Comparison of ENCODE assay signal across 21 cellular contexts in genomic region chr22:44281706-44282637, GRCh38. TPM values are rescaled to one million over a fixed set of nuclear protein-coding genes. Genes with fewer than 3 reads are reported as not detected.
A peak's percentile ranks its signal among the peaks of the same experiment; 100 is the strongest.
DNase-seq lines count a peak whose midpoint lies in the region; ATAC-seq, FAIRE-seq and TF ChIP-seq lines count a peak whose summit lies in the region.
"Had no signal": no experiment of that assay in that cellular context is flagged by ENCODE, and none has a peak within 500 bp of the region (broad histone marks: within the 10 kb centered on the region; RNA-seq: fewer than 3 reads in every experiment).

No MANE protein-coding gene starts in this region.

- no CpG with 5 or more reads among the region's 27 CpGs for WGBS in neuronal stem cell (ENCODE audit: extremely low coverage in 2 of 2, insufficient read length in 2 of 2, insufficient replicate concordance in 1 of 2), 2 donors

- peak overlapping the region; percentile 38 to 46 for H3K27ac Mint-ChIP-seq in effector memory CD8-positive, alpha-beta T cell

- H3K4me1 Mint-ChIP-seq in effector memory CD8-positive, alpha-beta T cell (ENCODE audit: low read depth in 2 of 2) = peaks cover 0 to 2% of the 10 kb centered on the region in 2 donors

- H2BK15ac ChIP-seq in neuronal stem cell (ENCODE audit: low read length) = peak overlapping the region; percentile 73

- H2AFZ ChIP-seq in neuronal stem cell (ENCODE audit: low read length) = no peak overlapping the region

- no peaks in the 10 kb centered on the region for H3K36me3 ChIP-seq in BLaER1 treated with 17β-estradiol and CSF1 and Interleukin-3, amounts not matched to agents 10 nM and 100 nM
- H3K36me3 ChIP-seq in neuronal stem cell (replicated peaks in 1 of 2; ENCODE audit: control insufficient read depth in 2 of 2, insufficient read depth in 2 of 2, low read length in 2 of 2) (no peaks in the 10 kb centered on the region), kidney (ENCODE audit: control insufficient read depth in 1 of 2, insufficient read depth in 2 of 2, low read length in 2 of 2) (no peaks in the 10 kb centered on the region)
- H3K36me3 ChIP-seq: Peyer's patch had no signal

- H2AK5ac ChIP-seq in neuronal stem cell (ENCODE audit: low read depth, low read length) = peak overlapping the region; percentile 95

- peaks cover 12 to 76% of the 10 kb centered on the region in 2 donors for H3K27me3 Mint-ChIP-seq in effector memory CD8-positive, alpha-beta T cell

- H3K4ac ChIP-seq in neuronal stem cell (ENCODE audit: low read length) = no peak overlapping the region

- no peak overlapping the region for H2BK12ac ChIP-seq in neuronal stem cell (ENCODE audit: low read length)

- H3K27ac ChIP-seq in BLaER1 treated with 17β-estradiol and CSF1 and Interleukin-3, amounts not matched to agents 10 nM and 100 nM = no peak overlapping the region
- no peak overlapping the region for H3K27ac ChIP-seq in neuronal stem cell (replicated peaks; ENCODE audit: low read length)
- no peak overlapping the region for H3K27ac ChIP-seq in kidney (ENCODE audit: low read depth in 2 of 2, low read length in 2 of 2)
- H3K27ac ChIP-seq: HL-60, Peyer's patch had no signal

- no peak for TF ChIP-seq CTCF in kidney (IDR thresholded peaks at IDR 0.05; ENCODE audit: borderline replicate concordance, extremely low read depth, insufficient read depth)

- H3K27me3 ChIP-seq in BLaER1 treated with 17β-estradiol and CSF1 and Interleukin-3, amounts not matched to agents 10 nM and 100 nM = peaks cover 70 to 80% (median 76%) of the 10 kb centered on the region in 11 experiments
- H3K27me3 ChIP-seq in neuronal stem cell (ENCODE audit: control insufficient read depth in 3 of 3, insufficient read depth in 3 of 3, low read depth in 1 of 3, low read length in 3 of 3) = no peaks in the 10 kb centered on the region
- H3K27me3 ChIP-seq: MG63, Peyer's patch had no signal

- intact Hi-C loops in Right ventricle myocardium inferior (cut with DNase I) = no loop called here
- intact Hi-C loops in kidney (cut with DNase I) = no loop called here

- H3K4me2 ChIP-seq in BLaER1 treated with 17β-estradiol and CSF1 and Interleukin-3, amounts not matched to agents 10 nM and 100 nM = peak overlapping the region; percentile 26 to 93 (median 75); a peak in 21 of 22 replicates
- no peak overlapping the region for H3K4me2 ChIP-seq in neuronal stem cell (ENCODE audit: insufficient read depth, low read length, poor library complexity, severe bottlenecking)

- H4K91ac ChIP-seq in neuronal stem cell (ENCODE audit: low read depth, low read length, poor library complexity) = peak overlapping the region; percentile 41

- H3K18ac ChIP-seq in neuronal stem cell (ENCODE audit: low read length) = peak overlapping the region; percentile 91

- peak overlapping the region in 4 of 11 experiments; percentile 10 to 38 (median 34); a peak in 4 of 22 replicates for H3K9ac ChIP-seq in BLaER1 treated with 17β-estradiol and CSF1 and Interleukin-3, amounts not matched to agents 10 nM and 100 nM
- peak overlapping the region; percentile 74 for H3K9ac ChIP-seq in neuronal stem cell (ENCODE audit: low read depth, low read length, poor library complexity)
- no peak overlapping the region for H3K9ac ChIP-seq in kidney (ENCODE audit: low read length in 2 of 2)

- no peaks in the 10 kb centered on the region for H3K79me1 ChIP-seq in neuronal stem cell (ENCODE audit: low read depth, low read length)

- no peak overlapping the region for H3K4me3 Mint-ChIP-seq in effector memory CD8-positive, alpha-beta T cell

- no peak for ATAC-seq in effector memory CD8-positive, alpha-beta T cell (replicated peaks)
- no peak for ATAC-seq in GM19452 (IDR thresholded peaks at IDR 0.05; ENCODE audit: unreplicated experiment)
- ATAC-seq in Right ventricle myocardium inferior = no peak

- peak overlapping the region; percentile 8 for H4K8ac ChIP-seq in neuronal stem cell (ENCODE audit: low read depth, low read length)

- H3K4me1 ChIP-seq in BLaER1 treated with 17β-estradiol and CSF1 and Interleukin-3, amounts not matched to agents 10 nM and 100 nM = peaks cover 33 to 81% (median 74%) of the 10 kb centered on the region in 10 experiments
- H3K4me1 ChIP-seq in neuronal stem cell (ENCODE audit: control insufficient read depth in 2 of 2, insufficient read depth in 1 of 2, low read depth in 1 of 2, low read length in 2 of 2) (peaks cover 19 to 31% of the 10 kb centered on the region in 2 donors), kidney (ENCODE audit: control insufficient read depth in 1 of 2, insufficient read depth in 1 of 2, low read depth in 1 of 2, low read length in 2 of 2) (no peaks in the 10 kb centered on the region)
- H3K4me1 ChIP-seq: Peyer's patch had no signal

- no peaks in the 10 kb centered on the region for H3K9me3 ChIP-seq in BLaER1 treated with 17β-estradiol and CSF1 and Interleukin-3, amounts not matched to agents 10 nM and 100 nM (replicated peaks in 1 of 11)
- H3K9me3 ChIP-seq in neuronal stem cell (replicated peaks in 1 of 2; ENCODE audit: control insufficient read depth in 2 of 2, insufficient read depth in 1 of 2, low read depth in 1 of 2, low read length in 2 of 2) (no peaks in the 10 kb centered on the region), kidney (ENCODE audit: control insufficient read depth in 1 of 2, low read length in 2 of 2) (no peaks in the 10 kb centered on the region)
- H3K9me3 ChIP-seq: MG63, Peyer's patch had no signal

- H3K23ac ChIP-seq in neuronal stem cell (ENCODE audit: low read depth, low read length, poor library complexity) = peak overlapping the region; percentile 19

- H3K4me3 ChIP-seq in BLaER1 treated with 17β-estradiol and CSF1 and Interleukin-3, amounts not matched to agents 10 nM and 100 nM = peak overlapping the region in 2 of 10 experiments; percentile 25 to 33; a peak in 3 of 20 replicates
- H3K4me3 ChIP-seq in neuronal stem cell (ENCODE audit: low read length in 2 of 2) (no peak overlapping the region), kidney (ENCODE audit: low read length in 2 of 2) (no peak overlapping the region)
- H3K4me3 ChIP-seq: MG63, Peyer's patch had no signal

- H2BK120ac ChIP-seq in neuronal stem cell (ENCODE audit: low read depth, low read length) = no peak overlapping the region

- DNase-seq in NCI-H2081 (lab: John Stamatoyannopoulos, UW) (peak; percentile 19 to 31), NCI-H2081 treated with DMSO at 0.1 percent for 48 hours (lab: John Stamatoyannopoulos, UW) (no peak), neuronal stem cell (ENCODE audit: low spot score) (no peak), Right ventricle myocardium inferior (ENCODE audit: missing footprints) (no peak), kidney (no peak)
- DNase-seq in effector memory CD8-positive, alpha-beta T cell = no peak
- DNase-seq: CD8-positive, alpha-beta memory T cell; DMS79 treated with DMSO at 0.1 percent for 48 hours; IMR-90; Karpas-422; MG63; NCI-H1048; NCI-H1436; NCI-H1930; NCI-H510A; Peyer's patch; SW 1271 had no signal

- no peak for FAIRE-seq in kidney (lab: Jason Lieb, UNC)
- FAIRE-seq: D721Med had no signal

- H3K14ac ChIP-seq in neuronal stem cell (ENCODE audit: low read length) = no peak overlapping the region

- no peaks in the 10 kb centered on the region for H3K9me3 Mint-ChIP-seq in effector memory CD8-positive, alpha-beta T cell

- peaks cover 2% of the 10 kb centered on the region for H3K36me3 Mint-ChIP-seq in effector memory CD8-positive, alpha-beta T cell (ENCODE audit: insufficient read depth)
- H3K36me3 Mint-ChIP-seq: CD8-positive, alpha-beta memory T cell had no signal

- peak overlapping the region; percentile 79 for H2BK5ac ChIP-seq in neuronal stem cell (ENCODE audit: low read length)

- H4K20me1 ChIP-seq in BLaER1 treated with 17β-estradiol and CSF1 and Interleukin-3, amounts not matched to agents 10 nM and 100 nM = peaks cover 0 to 71% (median 51%) of the 10 kb centered on the region in 11 experiments; a peak in 15 of 22 replicates

RNA-seq across cellular contexts. Expression of gene SHISAL1, which starts 30.8 kb away (rescaled TPM):
- 3.6 TPM for polyA plus RNA-seq in neuronal stem cell (2013, experiment 1 of 2)
- polyA plus RNA-seq in neuronal stem cell (2013, experiment 2 of 2) = 3.6 TPM
- total RNA-seq in Right ventricle myocardium inferior = 1.5 TPM
- total RNA-seq in kidney = 1.1 TPM
- 0.04 TPM for polyA plus RNA-seq in kidney (ENCODE audit: insufficient read depth, low read depth, low replicate concordance)
- total RNA-seq: CD8-positive, alpha-beta memory T cell had no signal
- polyA plus RNA-seq: CD8-positive, alpha-beta memory T cell had no signal

Comparison
In these comparisons a context has a peak if more than half of its experiments do, and no peak if none do; other contexts are left out.
1. DNase-seq: peak in NCI-H2081 (2 of 2); none in NCI-H2081 treated with DMSO at 0.1 percent for 48 hours (single experiment), effector memory CD8-positive, alpha-beta T cell (0 of 3), neuronal stem cell (single experiment), Right ventricle myocardium inferior (single experiment) and kidney (single experiment).